13 cellular contexts compared by ENCODE assay signal in the genomic region with DNA sequence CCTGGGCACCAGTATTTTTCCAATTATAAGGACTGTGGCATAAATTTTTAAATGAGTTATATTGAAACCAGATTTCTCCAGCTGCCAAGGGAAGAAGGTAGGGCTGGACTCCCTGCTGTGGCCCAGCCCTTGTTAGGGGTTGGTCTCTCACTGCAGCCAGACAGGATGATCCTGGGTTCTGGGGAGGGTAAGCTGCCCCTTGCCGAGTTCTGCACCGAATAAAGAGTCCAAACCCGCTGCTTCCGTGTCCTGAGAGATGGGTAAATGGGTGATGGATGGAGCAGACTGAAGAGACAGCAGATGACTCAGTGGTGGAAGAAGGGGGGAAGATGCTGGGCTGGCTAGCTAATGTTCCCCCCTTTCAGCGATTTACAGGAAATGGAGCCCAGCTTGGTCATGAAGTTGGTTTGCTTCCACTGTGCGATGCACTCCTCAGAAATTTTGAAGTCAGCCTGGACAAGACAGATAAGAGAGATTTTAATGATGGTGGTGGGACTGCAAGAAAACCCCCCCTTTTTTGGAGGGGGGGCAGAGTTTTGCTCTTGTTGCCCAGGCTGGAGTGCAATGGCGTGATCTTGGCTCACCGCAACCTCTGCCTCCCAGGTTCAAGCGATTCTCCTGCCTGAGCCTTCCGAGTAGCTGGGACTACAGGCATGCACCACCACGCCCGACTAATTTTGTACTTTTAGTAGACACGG. TPM values are rescaled to one million over a fixed set of nuclear protein-coding genes. Genes with fewer than 3 reads are reported as not detected.
DNase-seq lines count a peak whose midpoint lies in the region; ATAC-seq and TF ChIP-seq lines count a peak whose summit lies in the region.
"Had no signal": no experiment of that assay in that cellular context is flagged by ENCODE, and none has a peak within 500 bp of the region (broad histone marks: within the 10 kb centered on the region; RNA-seq: fewer than 3 reads in every experiment).

No MANE protein-coding gene starts in this region.

- H3K27me3 Mint-ChIP-seq in activated naive CD4-positive, alpha-beta T cell treated with anti-CD3 and anti-CD28 coated beads, Interleukin-2, amount 10 ng/mL, durations not matched to agents 7 days and 5 days = no peaks in the 10 kb centered on the region
- no peaks in the 10 kb centered on the region for H3K27me3 Mint-ChIP-seq in activated T-helper 2 cell treated with anti-CD3 and anti-CD28 coated beads, Interferon-gamma antibody, Interleukin-2, Interleukin-4, amounts not matched to agents 10 μg/mL and 5 μg/mL and 100 μg/mL, durations not matched to agents 14 hours and 24 hours and 36 hours (ENCODE audit: low read depth)
- H3K27me3 Mint-ChIP-seq in type B pancreatic cell = no peaks in the 10 kb centered on the region

- ATAC-seq in HG02870 (IDR thresholded peaks at IDR 0.05; ENCODE audit: unreplicated experiment) (no peak), GM19023 (IDR thresholded peaks at IDR 0.05; ENCODE audit: unreplicated experiment) (no peak), HG03521 (IDR thresholded peaks at IDR 0.05; ENCODE audit: unreplicated experiment) (no peak)

- TF ChIP-seq CTCF in type B pancreatic cell (conservative IDR thresholded peaks at IDR 0.05) = no peak

- H3K4me1 Mint-ChIP-seq in activated naive CD4-positive, alpha-beta T cell treated with anti-CD3 and anti-CD28 coated beads, Interleukin-2, amount 10 ng/mL, durations not matched to agents 7 days and 5 days = peaks cover 7% of the 10 kb centered on the region
- H3K4me1 Mint-ChIP-seq in activated T-helper 2 cell treated with anti-CD3 and anti-CD28 coated beads, Interferon-gamma antibody, Interleukin-2, Interleukin-4, amounts not matched to agents 10 μg/mL and 5 μg/mL and 100 μg/mL, durations not matched to agents 14 hours and 24 hours and 36 hours (ENCODE audit: low read depth) = peaks cover 5% of the 10 kb centered on the region
- peaks cover 17% of the 10 kb centered on the region for H3K4me1 Mint-ChIP-seq in type B pancreatic cell (ENCODE audit: unreplicated experiment)

- CTCF ChIA-PET in activated naive CD4-positive, alpha-beta T cell treated with anti-CD3 and anti-CD28 coated beads, Interleukin-2, amount 10 ng/mL, durations not matched to agents 7 days and 5 days (lab: Charles Lee) = interaction anchor here (0.7 to 10.7 kb wide), 4 partner anchors 8 to 255 kb away, joined by 3 to 204 read pairs (median 4); no protein-coding TSS in a partner anchor

- peaks cover 44% of the 10 kb centered on the region for H3K36me3 Mint-ChIP-seq in activated naive CD4-positive, alpha-beta T cell treated with anti-CD3 and anti-CD28 coated beads, Interleukin-2, amount 10 ng/mL, durations not matched to agents 7 days and 5 days
- peaks cover 62% of the 10 kb centered on the region for H3K36me3 Mint-ChIP-seq in activated T-helper 2 cell treated with anti-CD3 and anti-CD28 coated beads, Interferon-gamma antibody, Interleukin-2, Interleukin-4, amounts not matched to agents 10 μg/mL and 5 μg/mL and 100 μg/mL, durations not matched to agents 14 hours and 24 hours and 36 hours (ENCODE audit: low read depth)
- H3K36me3 Mint-ChIP-seq in type B pancreatic cell = peaks cover 38% of the 10 kb centered on the region

- no peaks in the 10 kb centered on the region for H3K9me3 Mint-ChIP-seq in activated naive CD4-positive, alpha-beta T cell treated with anti-CD3 and anti-CD28 coated beads, Interleukin-2, amount 10 ng/mL, durations not matched to agents 7 days and 5 days
- H3K9me3 Mint-ChIP-seq in activated T-helper 2 cell treated with anti-CD3 and anti-CD28 coated beads, Interferon-gamma antibody, Interleukin-2, Interleukin-4, amounts not matched to agents 10 μg/mL and 5 μg/mL and 100 μg/mL, durations not matched to agents 14 hours and 24 hours and 36 hours = no peaks in the 10 kb centered on the region
- no peaks in the 10 kb centered on the region for H3K9me3 Mint-ChIP-seq in type B pancreatic cell

- H3K27ac Mint-ChIP-seq in activated naive CD4-positive, alpha-beta T cell treated with anti-CD3 and anti-CD28 coated beads, Interleukin-2, amount 10 ng/mL, durations not matched to agents 7 days and 5 days = peak overlapping the region; percentile 64
- peak overlapping the region; percentile 51 for H3K27ac Mint-ChIP-seq in activated T-helper 2 cell treated with anti-CD3 and anti-CD28 coated beads, Interferon-gamma antibody, Interleukin-2, Interleukin-4, amounts not matched to agents 10 μg/mL and 5 μg/mL and 100 μg/mL, durations not matched to agents 14 hours and 24 hours and 36 hours
- peak overlapping the region; percentile 80 for H3K27ac Mint-ChIP-seq in type B pancreatic cell

- intact Hi-C loops in activated T-helper 2 cell treated with anti-CD3 and anti-CD28 coated beads, Interferon-gamma antibody, Interleukin-2, Interleukin-4, amounts not matched to agents 10 μg/mL and 5 μg/mL and 100 μg/mL, durations not matched to agents 14 hours and 24 hours and 36 hours (cut with micrococcal nuclease) = loop anchor here (10.0 kb wide), 1 partner anchor 251 kb away; no protein-coding TSS in a partner anchor

- DNase-seq in activated naive CD4-positive, alpha-beta T cell treated with anti-CD3 and anti-CD28 coated beads, Interleukin-2, amount 10 ng/mL, durations not matched to agents 7 days and 5 days = no peak
- no peak for DNase-seq in activated naive CD4-positive, alpha-beta T cell treated with Interleukin-2 at 50 U/mL for 16 hours
- DNase-seq in activated T-helper 2 cell treated with anti-CD3 and anti-CD28 coated beads, Interferon-gamma antibody, Interleukin-2, Interleukin-4, amounts not matched to agents 10 μg/mL and 5 μg/mL and 100 μg/mL, durations not matched to agents 14 hours and 24 hours and 36 hours (ENCODE audit: low spot score) = no peak
- DNase-seq in glomerular visceral epithelial cell (ENCODE audit: extremely low spot score) (peak; percentile 68), type B pancreatic cell (ENCODE audit: extremely low spot score, unreplicated experiment) (no peak)
- DNase-seq: AML-193; amygdala; NCI-H1436 treated with DMSO at 0.1 percent for 48 hours; stimulated activated CD4-positive, alpha-beta T cell treated with anti-CD3 and anti-CD28 coated beads, Interleukin-4, amount 100 ng/mL, for 4 hours; testis had no signal

- H3K4me3 Mint-ChIP-seq in activated naive CD4-positive, alpha-beta T cell treated with anti-CD3 and anti-CD28 coated beads, Interleukin-2, amount 10 ng/mL, durations not matched to agents 7 days and 5 days = no peak overlapping the region
- no peak overlapping the region for H3K4me3 Mint-ChIP-seq in activated T-helper 2 cell treated with anti-CD3 and anti-CD28 coated beads, Interferon-gamma antibody, Interleukin-2, Interleukin-4, amounts not matched to agents 10 μg/mL and 5 μg/mL and 100 μg/mL, durations not matched to agents 14 hours and 24 hours and 36 hours (ENCODE audit: low read depth)
- H3K4me3 Mint-ChIP-seq in type B pancreatic cell = no peak overlapping the region

RNA-seq across cellular contexts. Expression of gene YARS1, which starts 41.4 kb away (rescaled TPM):
- 155 and 172 TPM in 2 replicates for total RNA-seq in activated T-helper 2 cell treated with anti-CD3 and anti-CD28 coated beads, Interferon-gamma antibody, Interleukin-2, Interleukin-4, amounts not matched to agents 10 μg/mL and 5 μg/mL and 100 μg/mL, durations not matched to agents 14 hours and 24 hours and 36 hours
- total RNA-seq in type B pancreatic cell (ENCODE audit: low replicate concordance) = 83.7 and 103 TPM in 2 replicates

RNA-seq across cellular contexts. Expression of gene S100PBP, which starts 41.7 kb away (rescaled TPM):
- 50.2 and 50.5 TPM in 2 replicates for total RNA-seq in activated T-helper 2 cell treated with anti-CD3 and anti-CD28 coated beads, Interferon-gamma antibody, Interleukin-2, Interleukin-4, amounts not matched to agents 10 μg/mL and 5 μg/mL and 100 μg/mL, durations not matched to agents 14 hours and 24 hours and 36 hours
- total RNA-seq in type B pancreatic cell (ENCODE audit: low replicate concordance) = 27.0 and 53.8 TPM in 2 replicates
